ENCODE assay signal across 2 cellular contexts in the genomic region with DNA sequence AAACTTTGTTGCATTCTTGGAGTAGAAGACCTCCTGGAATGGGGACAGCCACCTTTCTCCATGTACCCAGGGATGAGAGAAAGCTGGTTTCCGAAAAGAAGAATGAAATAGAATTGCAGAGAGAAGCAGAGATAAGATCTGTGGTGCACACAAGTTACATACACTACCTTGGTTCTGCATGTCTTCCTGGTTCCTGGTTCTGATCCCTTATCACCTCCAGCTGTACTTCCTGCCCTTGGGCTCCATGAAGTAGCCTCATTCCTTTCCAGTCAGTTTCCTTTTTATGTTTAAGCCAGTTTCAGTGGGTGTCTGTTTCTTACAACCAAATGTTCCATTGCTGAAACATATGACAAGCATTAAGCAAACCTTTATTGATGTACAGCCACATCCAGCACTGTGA.
TF ChIP-seq lines count a peak whose summit lies in the region.

No MANE protein-coding gene starts in this region.

TF ChIP-seq in SK-N-SH, 30 proteins besides CTCF, POLR2A, EP300 and RAD21 (continued from another document):
- 0 out of 2 replicates have a peak, but pooled peaks have one; percentile 27 for TF ChIP-seq FOXJ3 (CRISPR knock-in tag; IDR thresholded peaks at IDR 0.05)
- 0 out of 2 replicates have a peak, but pooled peaks have one; percentile 15 for TF ChIP-seq ELF1 (IDR thresholded peaks at IDR 0.05)
- TF ChIP-seq, protein P1, sequence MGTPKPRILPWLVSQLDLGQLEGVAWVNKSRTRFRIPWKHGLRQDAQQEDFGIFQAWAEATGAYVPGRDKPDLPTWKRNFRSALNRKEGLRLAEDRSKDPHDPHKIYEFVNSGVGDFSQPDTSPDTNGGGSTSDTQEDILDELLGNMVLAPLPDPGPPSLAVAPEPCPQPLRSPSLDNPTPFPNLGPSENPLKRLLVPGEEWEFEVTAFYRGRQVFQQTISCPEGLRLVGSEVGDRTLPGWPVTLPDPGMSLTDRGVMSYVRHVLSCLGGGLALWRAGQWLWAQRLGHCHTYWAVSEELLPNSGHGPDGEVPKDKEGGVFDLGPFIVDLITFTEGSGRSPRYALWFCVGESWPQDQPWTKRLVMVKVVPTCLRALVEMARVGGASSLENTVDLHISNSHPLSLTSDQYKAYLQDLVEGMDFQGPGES (IDR thresholded peaks at IDR 0.05; ENCODE audit: low read depth, low read length) = no peak
- peak; percentile 77; the same call in 1 of the 2 replicates for TF ChIP-seq RCOR1 (IDR thresholded peaks at IDR 0.05; ENCODE audit: low read length)
- TF ChIP-seq YY1 (IDR thresholded peaks at IDR 0.05; ENCODE audit: low read depth) = no peak

TF ChIP-seq in SK-N-SH treated with all-trans-retinoic acid at 6 μM for 48 hours, 23 proteins besides CTCF, POLR2A, EP300 and RAD21:
- TF ChIP-seq, protein P2, sequence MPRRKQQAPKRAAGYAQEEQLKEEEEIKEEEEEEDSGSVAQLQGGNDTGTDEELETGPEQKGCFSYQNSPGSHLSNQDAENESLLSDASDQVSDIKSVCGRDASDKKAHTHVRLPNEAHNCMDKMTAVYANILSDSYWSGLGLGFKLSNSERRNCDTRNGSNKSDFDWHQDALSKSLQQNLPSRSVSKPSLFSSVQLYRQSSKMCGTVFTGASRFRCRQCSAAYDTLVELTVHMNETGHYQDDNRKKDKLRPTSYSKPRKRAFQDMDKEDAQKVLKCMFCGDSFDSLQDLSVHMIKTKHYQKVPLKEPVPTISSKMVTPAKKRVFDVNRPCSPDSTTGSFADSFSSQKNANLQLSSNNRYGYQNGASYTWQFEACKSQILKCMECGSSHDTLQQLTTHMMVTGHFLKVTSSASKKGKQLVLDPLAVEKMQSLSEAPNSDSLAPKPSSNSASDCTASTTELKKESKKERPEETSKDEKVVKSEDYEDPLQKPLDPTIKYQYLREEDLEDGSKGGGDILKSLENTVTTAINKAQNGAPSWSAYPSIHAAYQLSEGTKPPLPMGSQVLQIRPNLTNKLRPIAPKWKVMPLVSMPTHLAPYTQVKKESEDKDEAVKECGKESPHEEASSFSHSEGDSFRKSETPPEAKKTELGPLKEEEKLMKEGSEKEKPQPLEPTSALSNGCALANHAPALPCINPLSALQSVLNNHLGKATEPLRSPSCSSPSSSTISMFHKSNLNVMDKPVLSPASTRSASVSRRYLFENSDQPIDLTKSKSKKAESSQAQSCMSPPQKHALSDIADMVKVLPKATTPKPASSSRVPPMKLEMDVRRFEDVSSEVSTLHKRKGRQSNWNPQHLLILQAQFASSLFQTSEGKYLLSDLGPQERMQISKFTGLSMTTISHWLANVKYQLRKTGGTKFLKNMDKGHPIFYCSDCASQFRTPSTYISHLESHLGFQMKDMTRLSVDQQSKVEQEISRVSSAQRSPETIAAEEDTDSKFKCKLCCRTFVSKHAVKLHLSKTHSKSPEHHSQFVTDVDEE (CRISPR knock-in tag; IDR thresholded peaks at IDR 0.05) = no peak
- no peak for TF ChIP-seq CSDC2 (CRISPR knock-in tag; IDR thresholded peaks at IDR 0.05)
